8 cellular contexts compared by ENCODE assay signal in the genomic region with DNA sequence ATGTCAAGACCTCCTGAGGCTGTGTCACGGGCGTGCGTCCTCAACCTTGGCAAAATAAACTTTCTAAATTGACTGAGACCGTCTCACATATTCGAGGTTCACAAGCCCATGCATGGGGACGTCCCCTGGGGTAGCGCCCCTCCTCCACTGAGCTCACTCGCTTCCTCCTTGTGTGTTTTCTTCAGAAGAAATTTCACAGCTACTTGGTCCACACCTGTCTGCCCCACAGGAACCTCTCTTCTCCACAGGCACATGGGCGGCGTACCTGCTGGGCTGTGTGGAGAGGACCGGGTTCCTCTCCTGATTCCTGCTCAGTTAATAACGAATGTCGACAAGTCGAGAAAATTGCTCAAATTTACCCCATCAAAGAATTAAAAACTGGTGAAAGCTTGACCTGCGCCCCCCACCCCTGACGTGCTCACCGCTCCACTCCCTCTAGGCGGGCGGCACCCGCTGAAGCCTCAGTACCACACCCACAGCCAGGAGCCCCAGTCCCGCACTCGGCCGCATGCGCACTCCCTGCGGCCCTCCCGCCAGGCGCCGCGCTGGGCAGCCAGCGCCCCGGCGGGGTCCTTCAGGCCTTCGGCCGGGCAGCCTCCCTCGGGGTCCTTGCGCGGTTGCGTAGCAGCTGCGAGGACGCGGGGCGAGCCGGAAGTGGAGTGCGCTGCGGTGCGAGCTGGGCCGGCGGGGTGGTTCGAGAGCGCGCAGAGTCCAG. TPM values are rescaled to one million over a fixed set of nuclear protein-coding genes. Genes with fewer than 3 reads are reported as not detected.
DNase-seq lines count a peak whose midpoint lies in the region; ATAC-seq, FAIRE-seq and TF ChIP-seq lines count a peak whose summit lies in the region.
"Not testable (repeated sequence)": the region's sequence is repeated elsewhere in the genome, so short reads cannot be mapped to it uniquely, and the experiment has no call there.

Gene RABL2A, plus strand, starts transcription at position 651 of the 715 bp plus-strand sequence. CDS start 1,341 bp downstream, outside the sequence.

- ATAC-seq in GM21529 (IDR thresholded peaks at IDR 0.05; ENCODE audit: unreplicated experiment): peak; percentile 95
- peak; percentile 80 for ATAC-seq in HG03575 (IDR thresholded peaks at IDR 0.05; ENCODE audit: extremely low read depth, insufficient number of reproducible peaks, low FRiP score, unreplicated experiment)
- ATAC-seq in GM12878: peak; percentile 96
- peak; percentile 98 to 99 for ATAC-seq in left cardiac atrium
- peak; percentile 100 for ATAC-seq in omental fat pad (ENCODE audit: low FRiP score)
- peak; percentile 97 for ATAC-seq in stimulated activated effector memory CD8-positive, alpha-beta T cell treated with anti-CD3 and anti-CD28 coated beads, Interleukin-12 subunit alpha, Interleukin-12 subunit beta, amount 100 ng/mL, for 72 hours

- WGBS in GM12878 (ENCODE audit: insufficient coverage, insufficient replicate concordance, low lambda C conversion rate, missing lambda C conversion rate): 2% methylated on average over 38 of the region's 51 CpGs

- peak within 1 kb of the TSS; percentile 84 for H3K4me3 Mint-ChIP-seq in stimulated activated effector memory CD8-positive, alpha-beta T cell treated with anti-CD3 and anti-CD28 coated beads, Interleukin-12 subunit alpha, Interleukin-12 subunit beta, amount 100 ng/mL, for 72 hours

- peak within 1 kb of the TSS; percentile 27 for H3K9ac ChIP-seq in GM12878 (ENCODE audit: control insufficient read depth, insufficient read depth, low read length)

- RAD21 ChIA-PET in GM12878 (lab: Charles Lee; ENCODE audit: unreplicated experiment): not testable (repeated sequence)

- H4K20me1 ChIP-seq in GM12878 (ENCODE audit: control insufficient read depth, insufficient read depth): not testable (repeated sequence)

- not testable (repeated sequence) for H3K27me3 ChIP-seq in GM12878 (replicated peaks in 1 of 2; ENCODE audit: control insufficient read depth in 2 of 2, insufficient read depth in 2 of 2, low read length in 1 of 2)

- H3K9me3 Mint-ChIP-seq in stimulated activated effector memory CD8-positive, alpha-beta T cell treated with anti-CD3 and anti-CD28 coated beads, Interleukin-12 subunit alpha, Interleukin-12 subunit beta, amount 100 ng/mL, for 72 hours: not testable (repeated sequence)

- H3K4me3 ChIP-seq in WI38 (ENCODE audit: low read depth, low read length) (peak within 1 kb of the TSS; percentile 59), GM12878 (peak within 1 kb of the TSS; percentile 70)

- H3K36me3 Mint-ChIP-seq in stimulated activated effector memory CD8-positive, alpha-beta T cell treated with anti-CD3 and anti-CD28 coated beads, Interleukin-12 subunit alpha, Interleukin-12 subunit beta, amount 100 ng/mL, for 72 hours: peaks cover 14% of the 10 kb centered on the region

- TF ChIP-seq RAD21 in GM12878 (IDR thresholded peaks at IDR 0.05; ENCODE audit: insufficient read depth, low read depth, low read length): not testable (repeated sequence)

- DNase-seq in D721Med (ENCODE audit: insufficient read length, low spot score) (peak; percentile 67), GM12878 (ENCODE audit: low read depth, low spot score) (peak; percentile 44), left cardiac atrium (peak; percentile 84), omental fat pad (ENCODE audit: low spot score) (peak; percentile 29)
- DNase-seq in stimulated activated effector memory CD8-positive, alpha-beta T cell treated with anti-CD3 and anti-CD28 coated beads, Interleukin-12 subunit alpha, Interleukin-12 subunit beta, amount 100 ng/mL, for 72 hours (ENCODE audit: low spot score in 2 of 2): peak; percentile 92 to 94

- BruUV-seq in GM12878 (replicated peaks; lab: Mats Ljungman, UMichigan): TSS peak; percentile 89

- peak within 1 kb of the TSS; percentile 55; the same call in 1 of the 2 replicates for H3K4me2 ChIP-seq in GM12878 (ENCODE audit: control insufficient read depth, insufficient read depth)

- peak; percentile 47 for TF ChIP-seq POLR2A in GM12878 (IDR thresholded peaks at IDR 0.05; ENCODE audit: low read depth, low read length)

- POLR2A ChIA-PET in GM12878 (lab: Charles Lee): not testable (repeated sequence)

- peak within 1 kb of the TSS; percentile 17 for H3K27ac ChIP-seq in GM12878 (ENCODE audit: control insufficient read depth, insufficient read depth)

- not testable (repeated sequence) for H3K79me2 ChIP-seq in GM12878 (ENCODE audit: control insufficient read depth, insufficient read depth, low read length)

- FAIRE-seq in D721Med (lab: Jason Lieb, UNC): not testable (repeated sequence)
- peak; percentile 84 for FAIRE-seq in GM12878 (lab: Jason Lieb, UNC)

- SMC1A ChIA-PET in GM12878 (lab: Charles Lee; ENCODE audit: uncharacterized antibody, unreplicated experiment): not testable (repeated sequence)

- H3K9me3 ChIP-seq in GM12878 (replicated peaks; ENCODE audit: control insufficient read depth, insufficient read depth, low read length): not testable (repeated sequence)

- peaks cover 14% of the 10 kb centered on the region for H3K4me1 Mint-ChIP-seq in stimulated activated effector memory CD8-positive, alpha-beta T cell treated with anti-CD3 and anti-CD28 coated beads, Interleukin-12 subunit alpha, Interleukin-12 subunit beta, amount 100 ng/mL, for 72 hours

- peak within 1 kb of the TSS; percentile 71 for H2AFZ ChIP-seq in GM12878 (ENCODE audit: control insufficient read depth, low read depth, low read length)

- H3K36me3 ChIP-seq in GM12878 (ENCODE audit: control insufficient read depth in 2 of 2, insufficient read depth in 2 of 2, low read length in 1 of 2): not testable (repeated sequence)

- H3K27ac Mint-ChIP-seq in stimulated activated effector memory CD8-positive, alpha-beta T cell treated with anti-CD3 and anti-CD28 coated beads, Interleukin-12 subunit alpha, Interleukin-12 subunit beta, amount 100 ng/mL, for 72 hours: peak within 1 kb of the TSS; percentile 84

- intact Hi-C loops in GM12878 (cut with micrococcal nuclease; ENCODE audit: unreplicated experiment); left cardiac atrium (cut with DNase I): not testable (repeated sequence)

- TF ChIP-seq CTCF in D721Med (IDR thresholded peaks at IDR 0.05; ENCODE audit: insufficient read depth, missing control alignments); WI38 (IDR thresholded peaks at IDR 0.05; ENCODE audit: low read depth, low read length); GM12878 (IDR thresholded peaks at IDR 0.05 in 2 of 3, conservative IDR thresholded peaks at IDR 0.05 in 1 of 3; ENCODE audit: control insufficient read depth in 2 of 3, extremely low read depth in 1 of 3, insufficient read depth in 1 of 3, low read depth in 3 of 3, low read length in 3 of 3); omental fat pad (IDR thresholded peaks at IDR 0.05): not testable (repeated sequence)

- CTCF ChIA-PET in GM12878 (lab: Yijun Ruan, JAX): interaction anchor here (0.6 kb wide), 2 partner anchors 23 to 62 kb away, joined by 3 read pairs; no protein-coding TSS in a partner anchor

- not testable (repeated sequence) for H3K4me1 ChIP-seq in GM12878 (ENCODE audit: control insufficient read depth, insufficient read depth, low read length)

- in situ Hi-C loops in GM12878 (cut with MboI): not testable (repeated sequence)

- not testable (repeated sequence) for TF ChIP-seq EP300 in GM12878 (IDR thresholded peaks at IDR 0.05; ENCODE audit: borderline replicate concordance in 1 of 2, control insufficient read depth in 1 of 2, low read depth in 2 of 2, low read length in 2 of 2)

TF ChIP-seq in GM12878, 131 proteins besides CTCF, POLR2A, EP300 and RAD21 (continues in another document):
- TF ChIP-seq MXI1 (IDR thresholded peaks at IDR 0.05; ENCODE audit: low read depth, low read length) (peak; percentile 50), IRF5 (IDR thresholded peaks at IDR 0.05; ENCODE audit: borderline replicate concordance) (peak; percentile 90)

RNA-seq across cellular contexts. Expression of gene RABL2A, which starts in this region (rescaled TPM):
- 90.9 and 104 TPM in 2 replicates for total RNA-seq in GM12878 (2013; cell fraction: nucleolus; rRNA removed)
- total RNA-seq in GM12878 (2014; rRNA removed) (9.1 and 10.0 TPM in 2 replicates), GM12878 (2014; rRNA removed; fragmentation: Illumina TruSeq; extraction: Trizol) (9.7 and 10.0 TPM in 2 replicates), GM12878 (2021) (9.8 and 12.2 TPM in 2 replicates), left cardiac atrium (1 to 10 TPM; 5.8 to 7.7 TPM), omental fat pad (10 to 100 TPM in 1 of 4 donors, 1 to 10 TPM in 3; 4.5 to 10.6 (median 7.4) TPM)
- polyA plus RNA-seq in GM12878 (2011; ENCODE audit: low read depth): 9.0 TPM
- polyA plus RNA-seq in GM12878 (2011; rRNA removed) (14.5 and 17.9 TPM in 2 replicates), GM12878 (2014; fragmentation: Illumina TruSeq; extraction: Trizol) (12.3 and 15.1 TPM in 2 replicates), GM12878 (2014; fragmentation: Nextera tagmentation; extraction: Ambion mirVana) (1 to 10 TPM in 1 of 2 experiments, under 1 TPM in 1; 0.87 to 1.9 TPM), GM12878 (2014; rRNA removed) (12.6 and 14.5 TPM in 2 replicates), GM12878 (2016; fragmentation: Nextera tagmentation; extraction: Ambion mirVana) (1 to 10 TPM; 8.9 to 9.4 TPM)
- 12.8 and 16.6 TPM in 2 replicates for polyA plus RNA-seq in GM12878 (2011; cell fraction: cytosol; rRNA removed)
- 58.0 and 59.3 TPM in 2 replicates for polyA plus RNA-seq in GM12878 (2011; cell fraction: nucleus; rRNA removed)
- 10.9 and 11.8 TPM in 2 replicates for polyA plus RNA-seq in GM12878 (2012)
- 24.5 and 26.0 TPM in 2 replicates for polyA minus RNA-seq in GM12878 (2011; rRNA and poly(A)+ RNA removed)
- polyA minus RNA-seq in GM12878 (2011; cell fraction: cytosol; rRNA and poly(A)+ RNA removed): 3.6 and 7.8 TPM in 2 replicates
- 15.6 and 24.2 TPM in 2 replicates for polyA minus RNA-seq in GM12878 (2011; cell fraction: nucleus; rRNA and poly(A)+ RNA removed)

Comparison
In these comparisons a context has a peak if more than half of its experiments do, and no peak if none do; other contexts are left out.
1. Peak in every context shown above with its lines: DNase-seq, ATAC-seq, H3K4me3 ChIP-seq and H3K27ac ChIP-seq.
2. DNase-seq: peak in every context shown above with its lines; median percentile 93 in stimulated activated effector memory CD8-positive, alpha-beta T cell treated with anti-CD3 and anti-CD28 coated beads, Interleukin-12 subunit alpha, Interleukin-12 subunit beta, amount 100 ng/mL, for 72 hours; 84 in left cardiac atrium; 67 in D721Med; 44 in GM12878; 29 in omental fat pad.